In the genomic region with DNA sequence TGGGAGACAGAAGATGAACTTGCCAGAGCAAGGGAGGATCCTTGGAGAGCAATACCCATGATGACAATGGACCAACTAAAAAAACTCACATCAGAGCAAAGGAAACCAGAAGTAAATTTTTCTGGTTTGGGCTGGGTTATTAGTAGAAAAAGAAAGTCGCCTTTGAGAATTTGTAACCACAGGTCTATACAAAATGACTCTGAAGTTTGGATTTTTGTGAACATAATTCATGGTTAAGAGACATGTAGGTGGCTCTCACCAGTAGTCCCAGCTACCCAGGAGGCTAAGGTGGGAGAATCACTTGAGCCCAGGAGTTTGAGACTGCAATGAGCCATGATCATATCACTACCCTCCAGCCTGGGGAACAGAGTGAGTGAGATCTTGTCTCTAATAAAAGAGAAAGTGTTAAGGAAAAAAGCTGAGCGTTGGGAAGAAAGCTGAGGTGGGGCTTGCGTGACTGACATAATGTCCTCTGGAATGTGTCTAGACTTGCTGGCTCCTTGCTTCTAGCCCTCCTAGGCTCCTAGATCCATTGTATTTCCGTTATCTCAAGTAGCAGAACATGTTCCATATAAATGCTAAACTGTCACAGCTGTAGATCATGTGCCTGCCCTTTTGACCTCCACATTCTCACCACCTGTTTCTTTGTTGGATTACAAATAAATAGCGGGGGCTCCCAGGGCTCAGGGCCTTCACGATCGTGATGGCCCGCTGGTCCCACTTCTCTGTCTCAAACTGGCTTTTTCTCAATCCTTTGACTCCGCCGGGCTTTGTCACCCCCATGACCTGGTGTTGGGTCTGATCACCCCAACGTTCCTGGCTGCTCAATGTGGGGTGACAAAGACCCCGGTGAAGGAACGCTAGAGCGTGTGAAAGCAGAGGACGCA, we compare ENCODE assay signal across 9 cellular contexts. TPM values are rescaled to one million over a fixed set of nuclear protein-coding genes. Genes with fewer than 3 reads are reported as not detected.
DNase-seq lines count a peak whose midpoint lies in the region; ATAC-seq and TF ChIP-seq lines count a peak whose summit lies in the region.
"Had no signal": no experiment of that assay in that cellular context is flagged by ENCODE, and none has a peak within 500 bp of the region (broad histone marks: within the 10 kb centered on the region; RNA-seq: fewer than 3 reads in every experiment).

No MANE protein-coding gene starts in this region.

- no peak overlapping the region for H3K4me3 ChIP-seq in AG10803 (ENCODE audit: low read length)
- no peak overlapping the region for H3K4me3 ChIP-seq in brain microvascular endothelial cell (ENCODE audit: low read depth, low read length)
- H3K4me3 ChIP-seq in ovary = no peak overlapping the region
- H3K4me3 ChIP-seq in naive thymus-derived CD4-positive, alpha-beta T cell (ENCODE audit: low read length) = no peak overlapping the region

- intact Hi-C loops in ovary (cut with DNase I) = no loop called here
- intact Hi-C loops in naive thymus-derived CD4-positive, alpha-beta T cell (cut with micrococcal nuclease) = no loop called here

- H3K27ac ChIP-seq in brain microvascular endothelial cell (peak overlapping the region; percentile 41), ovary (no peak overlapping the region)
- no peak overlapping the region for H3K27ac ChIP-seq in naive thymus-derived CD4-positive, alpha-beta T cell (ENCODE audit: low read depth, low read length)

- TF ChIP-seq POLR2A in ovary (IDR thresholded peaks at IDR 0.05) = no peak

- POLR2A ChIA-PET in naive thymus-derived CD4-positive, alpha-beta T cell (lab: Charles Lee) = no interaction called here

- no peaks in the 10 kb centered on the region for H3K27me3 ChIP-seq in brain microvascular endothelial cell (replicated peaks)
- H3K27me3 ChIP-seq in ovary = no peaks in the 10 kb centered on the region
- H3K27me3 ChIP-seq in naive thymus-derived CD4-positive, alpha-beta T cell (ENCODE audit: control insufficient read depth in 2 of 2, insufficient read depth in 2 of 2, low read length in 2 of 2) = no peaks in the 10 kb centered on the region

- peaks cover 11 to 38% (median 30%) of the 10 kb centered on the region in 5 donors for H3K27me3 Mint-ChIP-seq in naive thymus-derived CD4-positive, alpha-beta T cell

- ATAC-seq in GM19452 (IDR thresholded peaks at IDR 0.05; ENCODE audit: unreplicated experiment) = peak; percentile 65
- ATAC-seq in HG03378 (IDR thresholded peaks at IDR 0.05; ENCODE audit: unreplicated experiment) = peak; percentile 67
- ATAC-seq in naive thymus-derived CD4-positive, alpha-beta T cell = no peak

- CTCF ChIA-PET in naive thymus-derived CD4-positive, alpha-beta T cell (lab: Charles Lee) = no interaction called here

- peaks cover 0 to 2% (median 0%) of the 10 kb centered on the region in 11 donors for H3K9me3 Mint-ChIP-seq in naive thymus-derived CD4-positive, alpha-beta T cell

- H3K9me3 ChIP-seq in ovary = no peaks in the 10 kb centered on the region
- H3K9me3 ChIP-seq in naive thymus-derived CD4-positive, alpha-beta T cell (ENCODE audit: control insufficient read depth in 2 of 3, low read length in 3 of 3) = no peaks in the 10 kb centered on the region

- H3K4me3 Mint-ChIP-seq in naive thymus-derived CD4-positive, alpha-beta T cell = peak overlapping the region in 1 of 10 donors; percentile 37

- in situ Hi-C loops in brain microvascular endothelial cell (cut with HindIII; ENCODE audit: low pct_ligation_motif_present, low sequenced_read_pairs) = no loop called here

- no peaks in the 10 kb centered on the region for H3K4me1 ChIP-seq in ovary (ENCODE audit: insufficient read depth)
- H3K4me1 ChIP-seq in naive thymus-derived CD4-positive, alpha-beta T cell (ENCODE audit: control insufficient read depth in 2 of 2, insufficient read depth in 2 of 2, low read length in 2 of 2) = no peaks in the 10 kb centered on the region

- DNase-seq in AG10803 (ENCODE audit: low read depth) = peak; percentile 53
- DNase-seq in brain microvascular endothelial cell = peak; percentile 55
- DNase-seq in stimulated activated naive CD4-positive, alpha-beta T cell treated with Interleukin-2 at 50 U/mL for 16 hours (lab: John Stamatoyannopoulos, UW) = no peak
- DNase-seq in medulla oblongata (ENCODE audit: extremely low spot score) = no peak
- DNase-seq in ovary = no peak
- DNase-seq in naive thymus-derived CD4-positive, alpha-beta T cell = no peak
- DNase-seq: DND-41 had no signal

- no peak for TF ChIP-seq CTCF in AG10803 (conservative IDR thresholded peaks at IDR 0.05; ENCODE audit: low read length)
- no peak for TF ChIP-seq CTCF in brain microvascular endothelial cell (IDR thresholded peaks at IDR 0.05; ENCODE audit: low read depth, low read length, missing control alignments)
- TF ChIP-seq CTCF in ovary (IDR thresholded peaks at IDR 0.05) = no peak

- WGBS in ovary, 3 donors = 58 to 63% (median 58%) methylated on average over 15 of the region's 15 CpGs

- no peak overlapping the region for H3K27ac Mint-ChIP-seq in naive thymus-derived CD4-positive, alpha-beta T cell

- H3K4me1 Mint-ChIP-seq in naive thymus-derived CD4-positive, alpha-beta T cell = peaks cover 0 to 24% (median 0%) of the 10 kb centered on the region in 7 donors

- no peak for TF ChIP-seq EP300 in ovary (IDR thresholded peaks at IDR 0.05)

- no peaks in the 10 kb centered on the region for H3K36me3 Mint-ChIP-seq in naive thymus-derived CD4-positive, alpha-beta T cell

- H3K36me3 ChIP-seq in brain microvascular endothelial cell (replicated peaks) (no peaks in the 10 kb centered on the region), ovary (no peaks in the 10 kb centered on the region)
- no peaks in the 10 kb centered on the region for H3K36me3 ChIP-seq in naive thymus-derived CD4-positive, alpha-beta T cell (ENCODE audit: control insufficient read depth in 2 of 3, insufficient read depth in 3 of 3, low read length in 3 of 3)

RNA-seq across cellular contexts. Expression of a gene that starts 56.2 kb away (rescaled TPM):
- total RNA-seq in ovary = 10 to 100 TPM; 19.9 to 59.7 (median 24.7) TPM
- polyA plus RNA-seq in ovary = 10 to 100 TPM; 14.0 to 47.6 TPM
- 10 to 100 TPM; 21.5 to 48.7 (median 32.8) TPM for total RNA-seq in naive thymus-derived CD4-positive, alpha-beta T cell
- polyA plus RNA-seq in naive thymus-derived CD4-positive, alpha-beta T cell = 10 to 100 TPM in 1 of 2 donors, 1 to 10 TPM in 1; 7.9 to 13.3 TPM

Comparison
In these comparisons a context has a peak if more than half of its experiments do, and no peak if none do; other contexts are left out.
1. DNase-seq: peak in AG10803 (single experiment) and brain microvascular endothelial cell (single experiment); none in stimulated activated naive CD4-positive, alpha-beta T cell treated with Interleukin-2 at 50 U/mL for 16 hours (single experiment), medulla oblongata (single experiment), ovary (0 of 5) and naive thymus-derived CD4-positive, alpha-beta T cell (0 of 9).